24 cellular contexts compared by ENCODE assay signal in genomic region chr2:9762941-9763340, GRCh38.
"Had no signal": no experiment of that assay in that cellular context is flagged by ENCODE, and none has a peak within 500 bp of the region (broad histone marks: within the 10 kb centered on the region; RNA-seq: fewer than 3 reads in every experiment).

No MANE protein-coding gene starts in this region.

- DNase-seq: activated CD4-positive, alpha-beta T cell treated with anti-CD3 and anti-CD28 coated beads, Interleukin-2, amount 10 ng/mL, durations not matched to agents 24 days and 14 days; activated CD4-positive, CD25-positive, alpha-beta regulatory T cell; activated naive CD4-positive, alpha-beta T cell; activated T-cell treated with anti-CD3 and anti-CD28 coated beads, Interleukin-2, amount 50 U/mL, for 24 hours; head of caudate nucleus; mucosa of descending colon; nephron progenitor cell; occipital lobe; sigmoid colon; stimulated activated CD4-positive, alpha-beta T cell treated with anti-CD3 and anti-CD28 coated beads, Interleukin-4, amount 100 ng/mL, for 1 hour; stimulated activated naive CD4-positive, alpha-beta T cell; SW 1271; T-helper 17 cell had no signal

- H3K36me3 Mint-ChIP-seq: activated naive CD8-positive, alpha-beta T cell; memory B cell; type B pancreatic cell had no signal

- H3K27ac ChIP-seq: coronary artery, thoracic aorta had no signal

- H3K9me3 Mint-ChIP-seq: activated CD4-positive, alpha-beta memory T cell treated with anti-CD3 and anti-CD28 coated beads, Interleukin-2, amount 10 ng/mL, durations not matched to agents 7 days and 5 days; activated CD4-positive, alpha-beta T cell treated with anti-CD3 and anti-CD28 coated beads, Interleukin-2, amount 10 ng/mL, durations not matched to agents 24 days and 14 days; activated T-cell treated with anti-CD3 and anti-CD28 coated beads, Interleukin-2, amount 50 U/mL, for 24 hours; activated T-helper 2 cell treated with anti-CD3 and anti-CD28 coated beads, Interferon-gamma antibody, Interleukin-2, Interleukin-4, amounts not matched to agents 10 μg/mL and 5 μg/mL and 100 μg/mL, durations not matched to agents 14 hours and 24 hours and 36 hours; memory B cell; nephron progenitor cell; type B pancreatic cell had no signal

- H3K36me3 ChIP-seq: adrenal gland, esophagus muscularis mucosa, gastroesophageal sphincter, sigmoid colon, thoracic aorta had no signal

- H3K27me3 Mint-ChIP-seq: activated CD4-positive, alpha-beta memory T cell treated with anti-CD3 and anti-CD28 coated beads, Interleukin-2, amount 10 ng/mL, durations not matched to agents 7 days and 5 days; activated naive CD8-positive, alpha-beta T cell; T-helper 17 cell had no signal

- H3K4me3 ChIP-seq: adrenal gland, coronary artery, esophagus muscularis mucosa, gastroesophageal sphincter, mucosa of descending colon, sigmoid colon, thoracic aorta had no signal

- ATAC-seq: gastroesophageal sphincter, mucosa of descending colon, T-helper 17 cell had no signal

- H3K27me3 ChIP-seq: adrenal gland, esophagus muscularis mucosa, gastroesophageal sphincter, sigmoid colon had no signal

- H3K27ac Mint-ChIP-seq: activated CD4-positive, alpha-beta T cell treated with anti-CD3 and anti-CD28 coated beads, Interleukin-2, amount 10 ng/mL, durations not matched to agents 24 days and 14 days; activated naive CD8-positive, alpha-beta T cell; activated T-cell treated with anti-CD3 and anti-CD28 coated beads, Interleukin-2, amount 50 U/mL, for 24 hours; activated T-helper 2 cell treated with anti-CD3 and anti-CD28 coated beads, Interferon-gamma antibody, Interleukin-2, Interleukin-4, amounts not matched to agents 10 μg/mL and 5 μg/mL and 100 μg/mL, durations not matched to agents 14 hours and 24 hours and 36 hours; memory B cell; nephron progenitor cell; type B pancreatic cell had no signal

- H3K9me3 ChIP-seq: adrenal gland, esophagus muscularis mucosa, gastroesophageal sphincter, mucosa of descending colon, sigmoid colon, thoracic aorta had no signal

- FAIRE-seq: astrocyte had no signal

- H3K4me3 Mint-ChIP-seq: activated CD4-positive, alpha-beta memory T cell treated with anti-CD3 and anti-CD28 coated beads, Interleukin-2, amount 10 ng/mL, durations not matched to agents 7 days and 5 days; activated CD4-positive, alpha-beta T cell treated with anti-CD3 and anti-CD28 coated beads, Interleukin-2, amount 10 ng/mL, durations not matched to agents 24 days and 14 days; activated naive CD8-positive, alpha-beta T cell; activated T-cell treated with anti-CD3 and anti-CD28 coated beads, Interleukin-2, amount 50 U/mL, for 24 hours; memory B cell; nephron progenitor cell; T-helper 17 cell; type B pancreatic cell had no signal

- H3K4me1 ChIP-seq: adrenal gland had no signal
